In the genomic region with DNA sequence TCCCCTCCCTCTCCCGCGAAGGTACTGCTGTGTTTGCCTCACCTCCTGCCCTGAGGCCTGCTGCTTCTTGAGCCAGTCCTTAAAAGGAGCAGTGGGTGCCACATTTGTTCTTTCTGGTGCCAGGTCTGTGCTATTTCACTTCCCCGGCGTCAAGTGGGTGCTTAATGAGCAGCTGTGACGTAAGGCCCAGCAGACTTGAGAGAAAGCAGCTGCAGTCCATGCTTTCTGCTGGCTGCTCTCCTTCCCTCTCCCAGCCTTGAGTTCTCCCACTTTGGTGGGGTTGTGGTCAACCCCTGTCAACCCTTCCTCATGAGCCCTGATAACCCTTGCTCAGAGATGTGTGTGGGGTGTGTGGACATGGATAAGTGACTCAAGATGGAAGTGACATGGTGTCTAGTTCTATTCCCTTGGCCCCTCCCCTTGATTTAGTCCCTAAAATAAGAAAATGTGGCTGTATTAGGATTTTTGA, we compare ENCODE assay signal across 11 cellular contexts. TPM values are rescaled to one million over a fixed set of nuclear protein-coding genes. Genes with fewer than 3 reads are reported as not detected.
A peak's percentile ranks its signal among the peaks of the same experiment; 100 is the strongest.
DNase-seq lines count a peak whose midpoint lies in the region; ATAC-seq and TF ChIP-seq lines count a peak whose summit lies in the region.
"Had no signal": no experiment of that assay in that cellular context is flagged by ENCODE, and none has a peak within 500 bp of the region (broad histone marks: within the 10 kb centered on the region; RNA-seq: fewer than 3 reads in every experiment).

No MANE protein-coding gene starts in this region.

- peak overlapping the region; percentile 4; the same call in 1 of the 2 replicates for H4K5ac ChIP-seq in IMR-90 (ENCODE audit: low read depth, low read length)

- H2AFZ ChIP-seq in IMR-90 (replicated peaks; ENCODE audit: low read length, poor library complexity) = peak overlapping the region; percentile 27
- H2AFZ ChIP-seq in fibroblast of lung (ENCODE audit: low read length) = no peak overlapping the region
- H2AFZ ChIP-seq: neural progenitor cell had no signal

- H3K27ac ChIP-seq in IMR-90 (ENCODE audit: insufficient read depth, low read length) (peak overlapping the region; percentile 24; the same call in 1 of the 2 replicates), Panc1 (ENCODE audit: low read length) (peak overlapping the region; percentile 42), fibroblast of lung (ENCODE audit: insufficient read depth, low read length) (no peak overlapping the region), psoas muscle (no peak overlapping the region)
- H3K27ac ChIP-seq: neural progenitor cell had no signal

- peaks cover 27 to 80% of the 10 kb centered on the region in 2 experiments for H3K79me1 ChIP-seq in IMR-90 (ENCODE audit: low read depth in 1 of 2, low read length in 2 of 2)

- peak overlapping the region; percentile 28; the same call in 1 of the 2 replicates for H2BK120ac ChIP-seq in IMR-90 (ENCODE audit: low read depth, low read length)

- 0 out of 2 replicates have a peak, but pooled peaks have one; percentile 1 for ATAC-seq in IMR-90 (ENCODE audit: low read depth)
- peak; percentile 17 for ATAC-seq in Panc1
- peak; percentile 13 to 30 (median 26) for ATAC-seq in psoas muscle
- ATAC-seq in GM21515 (IDR thresholded peaks at IDR 0.05; ENCODE audit: unreplicated experiment) = no peak
- ATAC-seq in omental fat pad (ENCODE audit: low FRiP score) = no peak

- peak overlapping the region; percentile 47 for H4K91ac ChIP-seq in IMR-90 (ENCODE audit: insufficient read depth, low read depth, low read length)

- H2BK15ac ChIP-seq in IMR-90 (ENCODE audit: low read depth, low read length) = peak overlapping the region; percentile 38; the same call in 1 of the 3 replicates

- H3K23ac ChIP-seq in IMR-90 (ENCODE audit: low read depth, low read length) = peak overlapping the region; percentile 61; the same call in 1 of the 2 replicates

- CTCF ChIA-PET in IMR-90 (lab: Yijun Ruan, JAX) = no interaction called here
- CTCF ChIA-PET in Panc1 (lab: Charles Lee) = no interaction called here

- DNase-seq in IMR-90 (peak; percentile 66), Panc1 (ENCODE audit: low read depth, low spot score) (no peak), fibroblast of lung (ENCODE audit: low read depth in 2 of 2) (peak; percentile 63 to 90), psoas muscle (no peak), midbrain (lab: John Stamatoyannopoulos, UW) (no peak), omental fat pad (ENCODE audit: low spot score) (no peak)
- no peak for DNase-seq in activated CD4-positive, alpha-beta T cell treated with anti-CD3 and anti-CD28 coated beads for 1 hour
- DNase-seq: activated naive CD4-positive, alpha-beta T cell had no signal

- dilution Hi-C loops in IMR-90 (cut with HindIII; ENCODE audit: low sequenced_read_pairs, unreplicated experiment) = no loop called here

- intact Hi-C loops in IMR-90 (cut with micrococcal nuclease) (no loop called here), Panc1 (cut with micrococcal nuclease; ENCODE audit: unreplicated experiment) (no loop called here), psoas muscle (cut with DNase I) (no loop called here)

- H3K9me1 ChIP-seq in IMR-90 (ENCODE audit: insufficient read depth, low read length) = peaks cover 41% of the 10 kb centered on the region

- H3K56ac ChIP-seq in IMR-90 (ENCODE audit: extremely low read depth, insufficient read depth, low read length) = no peak overlapping the region

- no peak overlapping the region for H3K4me3 ChIP-seq in IMR-90 (ENCODE audit: insufficient read depth, low read depth, low read length)
- H3K4me3 ChIP-seq in Panc1 (ENCODE audit: low read depth in 2 of 2, low read length in 2 of 2) = no peak overlapping the region
- H3K4me3 ChIP-seq in fibroblast of lung (replicated peaks in 1 of 4; ENCODE audit: control extremely low read depth in 1 of 4, insufficient read depth in 1 of 4, low read depth in 3 of 4, low read length in 4 of 4) = no peak overlapping the region
- no peak overlapping the region for H3K4me3 ChIP-seq in psoas muscle
- H3K4me3 ChIP-seq: neural progenitor cell had no signal

- H2BK20ac ChIP-seq in IMR-90 (ENCODE audit: low read depth, low read length) = 0 out of 2 replicates have a peak overlapping the region, but pooled peaks have one; percentile 12

- in situ Hi-C loops in IMR-90 (cut with MboI; ENCODE audit: low sequenced_read_pairs) (no loop called here), Panc1 (cut with HindIII; ENCODE audit: low pct_unique_long_range_greater_than_20kb, low sequenced_read_pairs) (no loop called here)

- H2AK9ac ChIP-seq in IMR-90 (replicated peaks; ENCODE audit: low read depth, low read length, poor library complexity) = peak overlapping the region; percentile 69

- H3K18ac ChIP-seq in IMR-90 (ENCODE audit: low read depth, low read length) = no peak overlapping the region

- no CpG with 5 or more reads among the region's 5 CpGs for WGBS in IMR-90 (ENCODE audit: extremely low coverage in 2 of 2, insufficient read length in 1 of 2), 2 experiments
- 46 to 54% (median 47%) methylated on average over 5 of the region's 5 CpGs for WGBS in psoas muscle, 3 donors

- H4K20me1 ChIP-seq in IMR-90 (ENCODE audit: insufficient read depth, low read length) = peaks cover 4% of the 10 kb centered on the region; the same call in 1 of the 2 replicates
- H4K20me1 ChIP-seq in fibroblast of lung (ENCODE audit: control insufficient read depth, extremely low read depth, insufficient read depth, low read length) = no peaks in the 10 kb centered on the region

- POLR2A ChIA-PET in IMR-90 (lab: Charles Lee; ENCODE audit: unreplicated experiment) = interaction anchor here (0.6 to 1.2 kb wide), 5 partner anchors 9 to 114 kb away, joined by 3 to 5 read pairs (median 3); a partner anchor contains a TSS
- POLR2A ChIA-PET in Panc1 (lab: Charles Lee) = interaction anchor here (0.5 kb wide), 1 partner anchor 157 kb away, joined by 3 read pairs; no protein-coding TSS in a partner anchor

- peak overlapping the region; percentile 61 for H3K4ac ChIP-seq in IMR-90 (ENCODE audit: low read depth, low read length)

- no peak overlapping the region for H3K9ac ChIP-seq in IMR-90 (ENCODE audit: low read depth, low read length)
- no peak overlapping the region for H3K9ac ChIP-seq in fibroblast of lung (ENCODE audit: insufficient read depth, low read length)
- H3K9ac ChIP-seq: neural progenitor cell had no signal

- H3K4me1 ChIP-seq in IMR-90 (ENCODE audit: control insufficient read depth, insufficient read depth, low read length) = peaks cover 49% of the 10 kb centered on the region
- peaks cover 13% of the 10 kb centered on the region; the same call in 1 of the 2 replicates for H3K4me1 ChIP-seq in Panc1 (ENCODE audit: control insufficient read depth, insufficient read depth, low read length)
- peaks cover 8% of the 10 kb centered on the region for H3K4me1 ChIP-seq in fibroblast of lung (ENCODE audit: control insufficient read depth, extremely low read depth, insufficient read depth, low read length)
- peaks cover 72% of the 10 kb centered on the region for H3K4me1 ChIP-seq in psoas muscle

- H4K8ac ChIP-seq in IMR-90 (ENCODE audit: low read depth in 2 of 2, low read length in 2 of 2) = peak overlapping the region in 1 of 2 experiments; percentile 41; a peak in 1 of 4 replicates

- H2BK5ac ChIP-seq in IMR-90 (ENCODE audit: low read depth, low read length, poor library complexity, severe bottlenecking) = peak overlapping the region; percentile 74

- peak overlapping the region; percentile 91 for H2AK5ac ChIP-seq in IMR-90 (ENCODE audit: low read depth, low read length)

- no peaks in the 10 kb centered on the region for H3K9me3 ChIP-seq in IMR-90 (ENCODE audit: control insufficient read depth, insufficient read depth, low read length)
- no peaks in the 10 kb centered on the region for H3K9me3 ChIP-seq in Panc1 (ENCODE audit: control insufficient read depth, insufficient read depth, low read depth, low read length)
- no peaks in the 10 kb centered on the region for H3K9me3 ChIP-seq in fibroblast of lung (ENCODE audit: control insufficient read depth, insufficient read depth, low read depth, low read length)
- no peaks in the 10 kb centered on the region for H3K9me3 ChIP-seq in psoas muscle

- no peaks in the 10 kb centered on the region for H3K79me2 ChIP-seq in fibroblast of lung (ENCODE audit: control insufficient read depth, insufficient read depth, low read length)

- H3K36me3 ChIP-seq in IMR-90 (ENCODE audit: control insufficient read depth, insufficient read depth, low read length) (peaks cover 4% of the 10 kb centered on the region), Panc1 (ENCODE audit: control insufficient read depth, insufficient read depth, low read length) (no peaks in the 10 kb centered on the region), fibroblast of lung (ENCODE audit: control insufficient read depth, insufficient read depth, low read length) (peaks cover 9% of the 10 kb centered on the region), psoas muscle (ENCODE audit: insufficient read depth in 1 of 2, low read depth in 1 of 2) (peaks cover 0 to 26% of the 10 kb centered on the region in 2 donors)
- H3K36me3 ChIP-seq: neural progenitor cell had no signal

- H3K4me2 ChIP-seq in IMR-90 (ENCODE audit: low read depth, low read length) (no peak overlapping the region), fibroblast of lung (ENCODE audit: extremely low read depth, insufficient read depth, low read length) (no peak overlapping the region)
- H3K4me2 ChIP-seq: neural progenitor cell had no signal

- TF ChIP-seq CTCF in IMR-90 (conservative IDR thresholded peaks at IDR 0.05; ENCODE audit: low read depth, low read length) (no peak), Panc1 (IDR thresholded peaks at IDR 0.05) (no peak), fibroblast of lung (conservative IDR thresholded peaks at IDR 0.05 in 1 of 2, IDR thresholded peaks at IDR 0.05 in 1 of 2; ENCODE audit: low read depth in 1 of 2, low read length in 2 of 2) (no peak), psoas muscle (IDR thresholded peaks at IDR 0.05) (no peak), omental fat pad (IDR thresholded peaks at IDR 0.05) (no peak)

- H3K14ac ChIP-seq in IMR-90 (replicated peaks; ENCODE audit: low read depth, low read length) = peak overlapping the region; percentile 69

- TF ChIP-seq RAD21 in IMR-90 (IDR thresholded peaks at IDR 0.05; ENCODE audit: low read length) = no peak

- BruUV-seq in IMR-90 (replicated peaks; lab: Mats Ljungman, UMichigan) (no TSS peak), Panc1 (replicated peaks; lab: Mats Ljungman, UMichigan) (no TSS peak)

- TF ChIP-seq POLR2A in IMR-90 (IDR thresholded peaks at IDR 0.05; ENCODE audit: low read depth, low read length) = no peak; the same call in 1 of the 2 replicates

- H3K27me3 ChIP-seq in IMR-90 (ENCODE audit: control insufficient read depth, insufficient read depth, low read length) (no peaks in the 10 kb centered on the region), Panc1 (ENCODE audit: control insufficient read depth, insufficient read depth, low read length) (no peaks in the 10 kb centered on the region), fibroblast of lung (ENCODE audit: control insufficient read depth, insufficient read depth, low read length) (no peaks in the 10 kb centered on the region), psoas muscle (ENCODE audit: insufficient read depth in 3 of 3, low read length in 2 of 3) (no peaks in the 10 kb centered on the region)

RNA-seq across cellular contexts. Expression of a gene that starts 6.9 kb away (rescaled TPM):
- total RNA-seq in IMR-90 (2012; rRNA removed) (10.4 and 13.1 TPM in 2 replicates), Panc1 (2021; ENCODE audit: unreplicated experiment) (10.4 TPM), fibroblast of lung (8.9 and 9.2 TPM in 2 replicates), psoas muscle (10 to 100 TPM; 22.3 to 32.4 (median 28.9) TPM), omental fat pad (10 to 100 TPM in 3 of 4 donors, 1 to 10 TPM in 1; 9.1 to 17.5 (median 12.2) TPM)
- polyA plus RNA-seq in IMR-90 (2012; rRNA removed) (11.7 and 14.0 TPM in 2 replicates), fibroblast of lung (8.2 and 11.0 TPM in 2 replicates), psoas muscle (10 to 100 TPM in 1 of 3 donors, 1 to 10 TPM in 2; 5.8 to 14.5 (median 7.9) TPM)
- 4.2 and 6.0 TPM in 2 replicates for polyA plus RNA-seq in IMR-90 (2012; cell fraction: cytosol; rRNA removed)
- 6.6 and 18.3 TPM in 2 replicates for polyA plus RNA-seq in IMR-90 (2012; cell fraction: nucleus; rRNA removed; ENCODE audit: low replicate concordance)
- polyA plus RNA-seq in Panc1 (2012; ENCODE audit: insufficient read length) = 6.7 TPM
- 12.0 and 13.1 TPM in 2 replicates for polyA plus RNA-seq in fibroblast of lung (2012)
- polyA minus RNA-seq in fibroblast of lung (ENCODE audit: low replicate concordance) = 1.0 and 4.3 TPM in 2 replicates

RNA-seq across cellular contexts. Expression of a gene that starts 10.3 kb away (rescaled TPM):
- 19.7 and 30.0 TPM in 2 replicates for total RNA-seq in IMR-90 (2012; rRNA removed)
- polyA plus RNA-seq in IMR-90 (2012; rRNA removed) = 26.0 and 30.9 TPM in 2 replicates
- 7.0 and 19.7 TPM in 2 replicates for polyA plus RNA-seq in IMR-90 (2012; cell fraction: cytosol; rRNA removed)
- polyA plus RNA-seq in IMR-90 (2012; cell fraction: nucleus; rRNA removed; ENCODE audit: low replicate concordance) = 52.6 and 88.0 TPM in 2 replicates
- total RNA-seq in Panc1 (2021; ENCODE audit: unreplicated experiment) = 55.9 TPM
- polyA plus RNA-seq in Panc1 (2012; ENCODE audit: insufficient read length) = 29.9 TPM
- 14.4 and 38.0 TPM in 2 replicates for total RNA-seq in fibroblast of lung
- 1.7 and 2.0 TPM in 2 replicates for polyA plus RNA-seq in fibroblast of lung
- polyA plus RNA-seq in fibroblast of lung (2012) = 17.5 and 33.4 TPM in 2 replicates
- polyA minus RNA-seq in fibroblast of lung (ENCODE audit: low replicate concordance) = 17.4 and 25.3 TPM in 2 replicates
- total RNA-seq in psoas muscle = 100 to 1,000 TPM in 3 of 4 donors, 10 to 100 TPM in 1; 87.0 to 161 (median 129) TPM
- 10 to 100 TPM; 14.5 to 50.5 (median 23.2) TPM for polyA plus RNA-seq in psoas muscle
- total RNA-seq in omental fat pad = 1 to 10 TPM; 1.1 to 7.4 (median 4.5) TPM

RNA-seq across cellular contexts. Expression of a gene that starts 20.4 kb away (rescaled TPM):
- total RNA-seq in IMR-90 (2012; rRNA removed) (not detected in 2 replicates), Panc1 (2021; ENCODE audit: unreplicated experiment) (not detected), fibroblast of lung (not detected in 2 replicates), psoas muscle (not detected), omental fat pad (not detected)
- polyA plus RNA-seq in IMR-90 (2012; rRNA removed) (not detected in 2 replicates), fibroblast of lung (not detected in 2 replicates), psoas muscle (1 to 10 TPM in 2 of 3 donors, under 1 TPM in 1; 0.49 to 4.8 (median 1.4) TPM)
- not detected in 2 replicates for polyA plus RNA-seq in IMR-90 (2012; cell fraction: cytosol; rRNA removed)
- polyA plus RNA-seq in IMR-90 (2012; cell fraction: nucleus; rRNA removed; ENCODE audit: low replicate concordance) = not detected in 2 replicates
- polyA plus RNA-seq in Panc1 (2012; ENCODE audit: insufficient read length) = not detected
- polyA plus RNA-seq in fibroblast of lung (2012) = not detected in 2 replicates
- not detected in 2 replicates for polyA minus RNA-seq in fibroblast of lung (ENCODE audit: low replicate concordance)
- total RNA-seq: T-helper 2 cell treated with Interferon-gamma antibody and Interleukin-4, amounts not matched to agents 100 ng/mL and 5 ng/mL, for 36 hours had no signal

RNA-seq across cellular contexts. Expression of a gene that starts 22.7 kb away (rescaled TPM):
- total RNA-seq in IMR-90 (2012; rRNA removed) (0.18 and 0.28 TPM in 2 replicates), Panc1 (2021; ENCODE audit: unreplicated experiment) (1.7 TPM), fibroblast of lung (under 0.01 TPM in 2 replicates), psoas muscle (1 to 10 TPM; 1.7 to 4.6 (median 3.5) TPM), omental fat pad (10 to 100 TPM; 12.0 to 35.1 (median 25.0) TPM)
- polyA plus RNA-seq in IMR-90 (2012; rRNA removed) (0.87 and 1.4 TPM in 2 replicates), fibroblast of lung (0.33 and 0.40 TPM in 2 replicates), psoas muscle (1 to 10 TPM in 2 of 3 donors, under 1 TPM in 1; 0.73 to 2.0 (median 1.6) TPM)
- polyA plus RNA-seq in IMR-90 (2012; cell fraction: cytosol; rRNA removed) = 0.45 and 0.78 TPM in 2 replicates
- 2.8 and 3.8 TPM in 2 replicates for polyA plus RNA-seq in IMR-90 (2012; cell fraction: nucleus; rRNA removed; ENCODE audit: low replicate concordance)
- polyA plus RNA-seq in Panc1 (2012; ENCODE audit: insufficient read length) = 0.90 TPM
- polyA plus RNA-seq in fibroblast of lung (2012) = 0.35 and 0.68 TPM in 2 replicates
- not detected in 2 replicates for polyA minus RNA-seq in fibroblast of lung (ENCODE audit: low replicate concordance)

RNA-seq across cellular contexts. Expression of a gene that starts 27.6 kb away (rescaled TPM):
- total RNA-seq in IMR-90 (2012; rRNA removed) (under 0.01 and 0.36 TPM in 2 replicates), Panc1 (2021; ENCODE audit: unreplicated experiment) (10.0 TPM), fibroblast of lung (under 0.01 and 0.26 TPM in 2 replicates), psoas muscle (1 to 10 TPM in 1 of 4 donors, under 1 TPM in 3; 0.05 to 2.4 (median 0.72) TPM), omental fat pad (1 to 10 TPM in 1 of 4 donors, under 1 TPM in 3; under 0.01 to 1.1 (median 0.12) TPM)
- polyA plus RNA-seq in IMR-90 (2012; rRNA removed) (0.34 and 0.42 TPM in 2 replicates), fibroblast of lung (0.11 and 0.43 TPM in 2 replicates), psoas muscle (under 1 TPM; 0.42 to 0.79 (median 0.52) TPM)
- 0.22 and 0.55 TPM in 2 replicates for polyA plus RNA-seq in IMR-90 (2012; cell fraction: cytosol; rRNA removed)
- 0.41 and 0.76 TPM in 2 replicates for polyA plus RNA-seq in IMR-90 (2012; cell fraction: nucleus; rRNA removed; ENCODE audit: low replicate concordance)
- 3.9 TPM for polyA plus RNA-seq in Panc1 (2012; ENCODE audit: insufficient read length)
- 0.62 and 1.1 TPM in 2 replicates for polyA plus RNA-seq in fibroblast of lung (2012)
- polyA minus RNA-seq in fibroblast of lung (ENCODE audit: low replicate concordance) = 0.12 and 0.26 TPM in 2 replicates

Comparison
In these comparisons a context has a peak if more than half of its experiments do, and no peak if none do; other contexts are left out.
1. ATAC-seq: peak in IMR-90 (single experiment), Panc1 (single experiment) and psoas muscle (4 of 4); none in GM21515 (single experiment) and omental fat pad (single experiment).
2. DNase-seq: peak in IMR-90 (single experiment) and fibroblast of lung (2 of 2); none in Panc1 (single experiment), psoas muscle (0 of 2), midbrain (single experiment), omental fat pad (single experiment) and activated CD4-positive, alpha-beta T cell treated with anti-CD3 and anti-CD28 coated beads for 1 hour (single experiment).
3. H3K27ac ChIP-seq: peak in IMR-90 (single experiment) and Panc1 (single experiment); none in fibroblast of lung (single experiment) and psoas muscle (single experiment).